Comparison of ENCODE assay signal across 8 cellular contexts in the genomic region with DNA sequence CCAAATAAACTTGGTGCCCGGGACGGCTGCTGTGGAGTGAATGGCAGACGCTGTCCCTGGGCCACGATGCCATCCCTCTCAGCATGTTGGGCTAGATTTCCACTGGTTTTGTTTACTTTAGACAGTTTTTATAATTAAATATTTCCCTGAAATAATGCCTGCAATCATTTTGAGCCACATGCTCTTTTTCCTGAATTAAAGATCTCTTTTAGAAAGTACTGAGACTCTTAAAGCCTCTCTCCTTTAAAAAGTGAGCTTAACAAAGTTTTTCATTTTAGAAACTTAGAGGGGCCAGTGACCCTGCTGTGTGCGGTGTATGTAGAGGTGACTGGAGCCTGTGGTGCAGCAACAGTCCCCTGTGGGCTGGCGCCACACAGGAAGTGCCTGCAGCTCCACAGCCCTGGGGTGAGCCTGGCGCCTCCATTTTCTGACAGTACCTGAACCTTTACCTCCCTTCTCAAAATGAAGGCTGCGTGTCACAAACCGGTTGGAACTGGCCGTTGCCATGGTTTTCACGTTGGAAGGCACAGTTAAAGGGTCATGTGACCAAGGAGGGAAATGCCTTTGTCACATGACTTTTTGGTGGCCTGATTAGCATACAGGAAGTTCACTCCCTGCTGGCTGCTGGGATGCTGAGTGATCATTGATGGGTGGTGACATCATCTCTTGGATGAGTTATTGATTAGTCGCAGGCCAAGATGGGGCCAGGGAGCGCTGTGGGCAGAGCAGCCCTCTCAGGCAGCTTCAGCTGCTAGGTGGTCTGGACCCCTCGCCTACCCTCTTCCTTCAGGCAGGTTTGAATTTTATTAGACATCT. TPM values are rescaled to one million over a fixed set of nuclear protein-coding genes. Genes with fewer than 3 reads are reported as not detected.
A peak's percentile ranks its signal among the peaks of the same experiment; 100 is the strongest.
DNase-seq lines count a peak whose midpoint lies in the region; ATAC-seq and TF ChIP-seq lines count a peak whose summit lies in the region.

No MANE protein-coding gene starts in this region.

- DNase-seq in GM12864 (ENCODE audit: low read depth) (peak; percentile 85), NCI-H345 (lab: John Stamatoyannopoulos, UW) (peak; percentile 74), dorsolateral prefrontal cortex (peak in 7 of 10 donors; percentile 35 to 78 (median 57)), lower leg skin (ENCODE audit: low spot score in 2 of 2) (peak; percentile 87 to 96), OCI-M2 (lab: John Stamatoyannopoulos, UW; ENCODE audit: unreplicated experiment) (no peak)
- DNase-seq in activated CD4-positive, alpha-beta memory T cell treated with anti-CD3 and anti-CD28 coated beads for 36 hours = peak; percentile 97
- peak; percentile 59 to 75 (median 70) for DNase-seq in stimulated activated CD4-positive, alpha-beta T cell treated with anti-CD3 and anti-CD28 coated beads, TNF-alpha, amount 100 ng/mL, for 1 hour (ENCODE audit: low read depth in 3 of 3, low spot score in 1 of 3)

- TF ChIP-seq CTCF in GM12864 (IDR thresholded peaks at IDR 0.05; ENCODE audit: low read depth, low read length, missing control alignments) (no peak), dorsolateral prefrontal cortex (IDR thresholded peaks at IDR 0.05 in 54 of 56, conservative IDR thresholded peaks at IDR 0.05 in 2 of 56; ENCODE audit: low read depth in 1 of 56, partially characterized antibody in 56 of 56) (peak in 3 of 56 donors; percentile 12 to 20 (median 13)), lower leg skin (IDR thresholded peaks at IDR 0.05) (no peak)

- TF ChIP-seq POLR2A in lower leg skin (IDR thresholded peaks at IDR 0.05) = no peak

- WGBS in lower leg skin, 2 donors = 11 to 19% methylated on average over 14 of the region's 14 CpGs

- H3K4me1 Mint-ChIP-seq in activated CD4-positive, alpha-beta memory T cell treated with anti-CD3 and anti-CD28 coated beads for 36 hours (ENCODE audit: low read depth) = peaks cover 51% of the 10 kb centered on the region

- ATAC-seq in HG02759 (IDR thresholded peaks at IDR 0.05; ENCODE audit: unreplicated experiment) = peak; percentile 70

- no peaks in the 10 kb centered on the region for H3K27me3 ChIP-seq in dorsolateral prefrontal cortex

- H3K27me3 Mint-ChIP-seq in activated CD4-positive, alpha-beta memory T cell treated with anti-CD3 and anti-CD28 coated beads for 36 hours = no peaks in the 10 kb centered on the region

- peak overlapping the region; percentile 19 to 94 (median 79) for H3K27ac ChIP-seq in dorsolateral prefrontal cortex

- H3K27ac Mint-ChIP-seq in activated CD4-positive, alpha-beta memory T cell treated with anti-CD3 and anti-CD28 coated beads for 36 hours = peak overlapping the region; percentile 95

- H3K4me3 ChIP-seq in GM12864 (ENCODE audit: low read depth, low read length) = no peak overlapping the region
- peak overlapping the region in 39 of 59 donors; percentile 1 to 54 (median 24) for H3K4me3 ChIP-seq in dorsolateral prefrontal cortex
- no peak overlapping the region for H3K4me3 ChIP-seq in lower leg skin (ENCODE audit: low read depth, poor library complexity, severe bottlenecking)

- POLR2A ChIA-PET in activated CD4-positive, alpha-beta memory T cell treated with anti-CD3 and anti-CD28 coated beads for 36 hours (lab: Charles Lee) = interaction anchor here (0.6 to 3.7 kb wide), 7 partner anchors 8 to 124 kb away, joined by 3 to 23 read pairs (median 4); a partner anchor contains a TSS

- peak overlapping the region; percentile 57 for H3K4me3 Mint-ChIP-seq in activated CD4-positive, alpha-beta memory T cell treated with anti-CD3 and anti-CD28 coated beads for 36 hours

- intact Hi-C loops in activated CD4-positive, alpha-beta memory T cell treated with anti-CD3 and anti-CD28 coated beads for 36 hours (cut with micrococcal nuclease) = loop anchor here (1.0 to 2.0 kb wide), 7 partner anchors 30 to 297 kb away; a partner anchor contains a TSS
- intact Hi-C loops in dorsolateral prefrontal cortex (cut with DNase I) = loop anchor here (5.0 to 10.0 kb wide), 3 partner anchors 82 to 314 kb away; a partner anchor contains a TSS
- intact Hi-C loops in lower leg skin (cut with DNase I; ENCODE audit: low total_unique reads) = loop anchor here (5.0 kb wide), 1 partner anchor 122 kb away; no protein-coding TSS in a partner anchor

- H3K36me3 Mint-ChIP-seq in activated CD4-positive, alpha-beta memory T cell treated with anti-CD3 and anti-CD28 coated beads for 36 hours = peaks cover 8% of the 10 kb centered on the region

- CTCF ChIA-PET in activated CD4-positive, alpha-beta memory T cell treated with anti-CD3 and anti-CD28 coated beads for 36 hours (lab: Charles Lee) = interaction anchor here (0.6 to 6.3 kb wide), 18 partner anchors 13 to 339 kb away, joined by 3 to 215 read pairs (median 9); a partner anchor contains a TSS

- no peaks in the 10 kb centered on the region for H3K9me3 Mint-ChIP-seq in activated CD4-positive, alpha-beta memory T cell treated with anti-CD3 and anti-CD28 coated beads for 36 hours

RNA-seq across cellular contexts. Expression of a gene that starts 26.3 kb away (rescaled TPM):
- total RNA-seq in activated CD4-positive, alpha-beta memory T cell treated with anti-CD3 and anti-CD28 coated beads for 36 hours = 1 to 10 TPM; 3.1 to 4.7 TPM
- total RNA-seq in dorsolateral prefrontal cortex (1 to 10 TPM in 103 of 120 experiments, under 1 TPM in 17; 0.44 to 4.5 (median 1.8) TPM), lower leg skin (1 to 10 TPM; 4.0 to 8.9 (median 6.7) TPM)

RNA-seq across cellular contexts. Expression of a gene that starts 26.9 kb away (rescaled TPM):
- 100 to 1,000 TPM; 365 to 374 TPM for total RNA-seq in activated CD4-positive, alpha-beta memory T cell treated with anti-CD3 and anti-CD28 coated beads for 36 hours
- total RNA-seq in dorsolateral prefrontal cortex (100 to 1,000 TPM; 270 to 471 (median 352) TPM), lower leg skin (100 to 1,000 TPM in 2 of 4 donors, 10 to 100 TPM in 2; 31.4 to 179 (median 108) TPM)

RNA-seq across cellular contexts. Expression of a gene that starts 39.6 kb away (rescaled TPM):
- 1 to 10 TPM; 6.9 to 8.2 TPM for total RNA-seq in activated CD4-positive, alpha-beta memory T cell treated with anti-CD3 and anti-CD28 coated beads for 36 hours
- total RNA-seq in dorsolateral prefrontal cortex = 100 to 1,000 TPM in 2 of 120 experiments, 10 to 100 TPM in 118; 23.4 to 122 (median 60.0) TPM
- 1 to 10 TPM in 1 of 4 donors, under 1 TPM in 3; 0.15 to 2.8 (median 0.49) TPM for total RNA-seq in lower leg skin

RNA-seq across cellular contexts. Expression of a gene that starts 49.0 kb away (rescaled TPM):
- under 1 TPM; 0.44 to 0.50 TPM for total RNA-seq in activated CD4-positive, alpha-beta memory T cell treated with anti-CD3 and anti-CD28 coated beads for 36 hours
- 1 to 10 TPM in 27 of 120 experiments, under 1 TPM in 92, not detected in 1; 0.13 to 2.3 (median 0.68) TPM for total RNA-seq in dorsolateral prefrontal cortex
- total RNA-seq in lower leg skin = 1 to 10 TPM in 1 of 4 donors, under 1 TPM in 1, not detected in 2; 0.17 to 1.4 TPM

Comparison
In these comparisons a context has a peak if more than half of its experiments do, and no peak if none do; other contexts are left out.
1. H3K4me3 ChIP-seq: peak in dorsolateral prefrontal cortex (39 of 59); none in GM12864 (single experiment) and lower leg skin (single experiment).